ENCODE assay signal across 8 cellular contexts in genomic region chr10:110304780-110305421, GRCh38. TPM values are rescaled to one million over a fixed set of nuclear protein-coding genes. Genes with fewer than 3 reads are reported as not detected.
DNase-seq lines count a peak whose midpoint lies in the region; ATAC-seq, FAIRE-seq and TF ChIP-seq lines count a peak whose summit lies in the region.

Gene SMNDC1 (minus strand): TSS chr10:110304920. CDS start chr10:110303587, 1,333 bp downstream.

- H3K27me3 ChIP-seq in NT2/D1 (ENCODE audit: insufficient read depth, insufficient read length): no peaks in the 10 kb centered on the region
- H3K27me3 ChIP-seq in H1 (replicated peaks in 1 of 4; ENCODE audit: control insufficient read depth in 3 of 4, extremely low read depth in 1 of 4, insufficient read depth in 3 of 4, low read length in 3 of 4): no peaks in the 10 kb centered on the region

- DNase-seq in COR-L47 (lab: John Stamatoyannopoulos, UW) (peak; percentile 88), HUDEP-2 (lab: John Stamatoyannopoulos, UW; ENCODE audit: unreplicated experiment in 76 of 76) (peak; percentile 23 to 98 (median 92)), NT2/D1 (ENCODE audit: low read depth, low spot score) (peak; percentile 95), H1 (ENCODE audit: low read depth in 1 of 2, low spot score in 2 of 2) (peak; percentile 97 to 99), memory B cell (ENCODE audit: low spot score in 2 of 2) (peak; percentile 98)
- DNase-seq in activated CD8-positive, alpha-beta memory T cell treated with anti-CD3 and anti-CD28 coated beads, Interleukin-2, amount 10 ng/mL, durations not matched to agents 7 days and 5 days: peak; percentile 98
- DNase-seq in stimulated activated CD8-positive, alpha-beta memory T cell treated with anti-CD3 and anti-CD28 coated beads, Interleukin-12 subunit alpha, Interleukin-12 subunit beta, amount 100 ng/mL, for 24 hours (ENCODE audit: extremely low read depth): peak; percentile 82

- no peak for TF ChIP-seq CTCF in H1 (IDR thresholded peaks at IDR 0.05; ENCODE audit: control extremely low read depth in 1 of 3, insufficient read depth in 1 of 3, low read depth in 1 of 3, low read length in 3 of 3)

- H3K36me3 ChIP-seq in NT2/D1 (ENCODE audit: insufficient read depth, insufficient read length, low read length) (peaks cover 37% of the 10 kb centered on the region), H1 (ENCODE audit: control insufficient read depth in 2 of 4, insufficient read depth in 4 of 4, low read length in 3 of 4) (peaks cover 3 to 31% (median 23%) of the 10 kb centered on the region in 4 experiments)

- H2AFZ ChIP-seq in H1 (ENCODE audit: low read length): no peak within 1 kb of the TSS

- no peak within 1 kb of the TSS for H2AK5ac ChIP-seq in H1 (ENCODE audit: low read depth, low read length)

- TF ChIP-seq EP300 in H1 (IDR thresholded peaks at IDR 0.05; ENCODE audit: borderline replicate concordance in 1 of 2, low read depth in 2 of 2, low read length in 2 of 2): 0 out of 3 replicates have a peak, but pooled peaks of 1 of the 2 experiments have one; percentile 6

- peak; percentile 95 for FAIRE-seq in H1 (lab: Jason Lieb, UNC)

- H3K27ac Mint-ChIP-seq in activated CD8-positive, alpha-beta memory T cell treated with anti-CD3 and anti-CD28 coated beads, Interleukin-2, amount 10 ng/mL, durations not matched to agents 7 days and 5 days: peak within 1 kb of the TSS; percentile 98
- H3K27ac Mint-ChIP-seq in memory B cell: peak within 1 kb of the TSS; percentile 94

- peak within 1 kb of the TSS; percentile 40 to 69 for H3K4me2 ChIP-seq in H1 (ENCODE audit: insufficient read depth in 1 of 2, low read depth in 2 of 2, low read length in 2 of 2)

- 2% methylated on average over 34 of the region's 42 CpGs; no CpG with 5 or more reads in 1 of the 2 experiments for WGBS in H1 (ENCODE audit: extremely low coverage in 1 of 2, insufficient coverage in 1 of 2, insufficient read length in 1 of 2, insufficient replicate concordance in 2 of 2, low coverage in 1 of 2, low lambda C conversion rate in 2 of 2, missing lambda C conversion rate in 1 of 2), 2 experiments

- H2BK5ac ChIP-seq in H1 (ENCODE audit: low read depth, low read length): 0 out of 2 replicates have a peak within 1 kb of the TSS, but pooled peaks have one; percentile 57

- H3K9me3 Mint-ChIP-seq in activated CD8-positive, alpha-beta memory T cell treated with anti-CD3 and anti-CD28 coated beads, Interleukin-2, amount 10 ng/mL, durations not matched to agents 7 days and 5 days (ENCODE audit: low read depth): no peaks in the 10 kb centered on the region
- no peaks in the 10 kb centered on the region for H3K9me3 Mint-ChIP-seq in memory B cell

- peak within 1 kb of the TSS; percentile 49 for H3K56ac ChIP-seq in H1 (replicated peaks; ENCODE audit: insufficient read length, low read depth, low read length)

- no peaks in the 10 kb centered on the region for H3K4me1 ChIP-seq in NT2/D1 (ENCODE audit: insufficient read depth, insufficient read length)
- 0 out of 7 replicates have a peak, but pooled peaks cover 0 to 3% (median 0%) of the 10 kb centered on the region in 4 experiments for H3K4me1 ChIP-seq in H1 (replicated peaks in 1 of 4; ENCODE audit: control insufficient read depth in 3 of 4, insufficient read depth in 4 of 4, low read length in 3 of 4)

- H3K4me3 Mint-ChIP-seq in activated CD8-positive, alpha-beta memory T cell treated with anti-CD3 and anti-CD28 coated beads, Interleukin-2, amount 10 ng/mL, durations not matched to agents 7 days and 5 days: peak within 1 kb of the TSS; percentile 97
- peak within 1 kb of the TSS; percentile 90 for H3K4me3 Mint-ChIP-seq in memory B cell

- no peak within 1 kb of the TSS for H3K4ac ChIP-seq in H1 (replicated peaks; ENCODE audit: insufficient read length, low read depth, low read length)

- H3K18ac ChIP-seq in H1 (ENCODE audit: extremely low read depth, low read length): peak within 1 kb of the TSS; percentile 66; the same call in 1 of the 2 replicates

- H3K9me3 ChIP-seq in NT2/D1 (ENCODE audit: insufficient read depth, low read length) (no peaks in the 10 kb centered on the region), H1 (ENCODE audit: insufficient read depth in 2 of 2, low read depth in 1 of 2, low read length in 1 of 2) (no peaks in the 10 kb centered on the region)

- TF ChIP-seq POLR2A in H1 (IDR thresholded peaks at IDR 0.05; ENCODE audit: control extremely low read depth in 1 of 2, low read depth in 2 of 2, low read length in 2 of 2): peak; percentile 79 to 89

- CTCF ChIA-PET in activated CD8-positive, alpha-beta memory T cell treated with anti-CD3 and anti-CD28 coated beads, Interleukin-2, amount 10 ng/mL, durations not matched to agents 7 days and 5 days (lab: Charles Lee): interaction anchor here (0.6 to 5.5 kb wide), 28 partner anchors 9 to 421 kb away, joined by 3 to 52 read pairs (median 5); partner anchors contain the start of genes DUSP5 and SMC3
- CTCF ChIA-PET in H1 (lab: Charles Lee; ENCODE audit: partially characterized antibody): interaction anchor here (0.8 to 4.7 kb wide), 9 partner anchors 13 to 371 kb away, joined by 3 to 41 read pairs (median 4); no protein-coding TSS in a partner anchor

- H3K4me1 Mint-ChIP-seq in activated CD8-positive, alpha-beta memory T cell treated with anti-CD3 and anti-CD28 coated beads, Interleukin-2, amount 10 ng/mL, durations not matched to agents 7 days and 5 days: peaks cover 63% of the 10 kb centered on the region
- peaks cover 19% of the 10 kb centered on the region for H3K4me1 Mint-ChIP-seq in memory B cell

- H4K91ac ChIP-seq in H1 (replicated peaks; ENCODE audit: insufficient read length, low read length): no peak within 1 kb of the TSS

- H2BK120ac ChIP-seq in H1 (replicated peaks; ENCODE audit: low read depth, low read length): no peak within 1 kb of the TSS

- no peak within 1 kb of the TSS for H2BK12ac ChIP-seq in H1 (ENCODE audit: low read depth, low read length)

- peak within 1 kb of the TSS; percentile 92 for H3K9ac ChIP-seq in NT2/D1 (ENCODE audit: insufficient read length, low read depth)
- H3K9ac ChIP-seq in H1 (replicated peaks in 1 of 4; ENCODE audit: extremely low read depth in 1 of 4, low read depth in 3 of 4, low read length in 3 of 4): peak within 1 kb of the TSS; percentile 88 to 100 (median 92)

- peak within 1 kb of the TSS; percentile 79 for H3K4me3 ChIP-seq in NT2/D1 (ENCODE audit: insufficient read length, low read depth)
- peak within 1 kb of the TSS; percentile 66 to 90 (median 78) for H3K4me3 ChIP-seq in H1 (ENCODE audit: extremely low read depth in 1 of 4, insufficient read depth in 2 of 4, low read depth in 3 of 4, low read length in 4 of 4)

- peaks cover 5 to 7% of the 10 kb centered on the region in 2 experiments for H4K20me1 ChIP-seq in H1 (replicated peaks in 1 of 2; ENCODE audit: control insufficient read depth in 1 of 2, insufficient read depth in 2 of 2, low read length in 2 of 2)

- peaks cover 6 to 46% of the 10 kb centered on the region in 2 experiments for H3K79me2 ChIP-seq in H1 (ENCODE audit: control insufficient read depth in 1 of 2, insufficient read depth in 2 of 2, low read length in 2 of 2)

- POLR2A ChIA-PET in H1 (lab: Charles Lee; ENCODE audit: partially characterized antibody): interaction anchor here (0.7 to 2.8 kb wide), 12 partner anchors 9 to 568 kb away, joined by 3 to 12 read pairs (median 5); partner anchors contain the start of gene DUSP5

- TF ChIP-seq RAD21 in H1 (IDR thresholded peaks at IDR 0.05 in 1 of 2, conservative IDR thresholded peaks at IDR 0.05 in 1 of 2; ENCODE audit: low read depth in 2 of 2, low read length in 2 of 2): no peak

- H3K79me1 ChIP-seq in H1 (ENCODE audit: low read depth, low read length): 0 out of 2 replicates have a peak, but pooled peaks cover 2% of the 10 kb centered on the region

- no peaks in the 10 kb centered on the region for H3K27me3 Mint-ChIP-seq in activated CD8-positive, alpha-beta memory T cell treated with anti-CD3 and anti-CD28 coated beads, Interleukin-2, amount 10 ng/mL, durations not matched to agents 7 days and 5 days
- no peaks in the 10 kb centered on the region for H3K27me3 Mint-ChIP-seq in memory B cell

- H4K8ac ChIP-seq in H1 (ENCODE audit: extremely low read depth, insufficient read depth, low read length): peak within 1 kb of the TSS; percentile 95; the same call in 1 of the 2 replicates

- H3K27ac ChIP-seq in H1 (ENCODE audit: low read depth, low read length): peak within 1 kb of the TSS; percentile 81

- H3K36me3 Mint-ChIP-seq in activated CD8-positive, alpha-beta memory T cell treated with anti-CD3 and anti-CD28 coated beads, Interleukin-2, amount 10 ng/mL, durations not matched to agents 7 days and 5 days: peaks cover 34% of the 10 kb centered on the region
- peaks cover 9% of the 10 kb centered on the region for H3K36me3 Mint-ChIP-seq in memory B cell

- H2BK15ac ChIP-seq in H1 (ENCODE audit: low read length): no peak within 1 kb of the TSS

- peak; percentile 92 for ATAC-seq in GM21381 (IDR thresholded peaks at IDR 0.05; ENCODE audit: unreplicated experiment)
- peak; percentile 92 for ATAC-seq in activated CD8-positive, alpha-beta memory T cell treated with anti-CD3 and anti-CD28 coated beads, Interleukin-2, amount 10 ng/mL, durations not matched to agents 7 days and 5 days
- peak; percentile 88 for ATAC-seq in memory B cell (ENCODE audit: low read depth)

- peak within 1 kb of the TSS; percentile 96 for H4K5ac ChIP-seq in H1 (ENCODE audit: insufficient read length, low read depth, low read length)

- H3K14ac ChIP-seq in H1 (ENCODE audit: insufficient read length): no peak within 1 kb of the TSS

- no peak within 1 kb of the TSS for H2BK20ac ChIP-seq in H1 (ENCODE audit: low read length)

- H3K23me2 ChIP-seq in H1 (ENCODE audit: low read depth, low read length): 0 out of 2 replicates have a peak, but pooled peaks cover 2% of the 10 kb centered on the region

- no peak within 1 kb of the TSS for H3K23ac ChIP-seq in H1 (ENCODE audit: insufficient read length)

TF ChIP-seq in H1, 55 proteins besides CTCF, POLR2A, EP300 and RAD21 (continues in another document):
- no peak for TF ChIP-seq NANOG (IDR thresholded peaks at IDR 0.05; ENCODE audit: insufficient read depth, low read depth, low read length, poor library complexity, severe bottlenecking)
- no peak for TF ChIP-seq SIN3A (conservative IDR thresholded peaks at IDR 0.05 in 1 of 2, IDR thresholded peaks at IDR 0.05 in 1 of 2; ENCODE audit: low read depth in 1 of 2, low read length in 2 of 2)
- no peak for TF ChIP-seq GABPA (IDR thresholded peaks at IDR 0.05; ENCODE audit: borderline replicate concordance, insufficient read depth, low read length)

RNA-seq across cellular contexts. Expression of gene SMNDC1, which starts in this region (rescaled TPM):
- 10 to 100 TPM; 40.9 to 43.5 TPM for total RNA-seq in activated CD8-positive, alpha-beta memory T cell treated with anti-CD3 and anti-CD28 coated beads, Interleukin-2, amount 10 ng/mL, durations not matched to agents 7 days and 5 days
- 48.6 and 53.5 TPM in 2 replicates for total RNA-seq in H1 (2021; fragmentation: NEBNext Ultra II Directional; extraction: Animal tissue kit (Norgen Biotek cat#: 25700))
- 4.3 and 8.1 TPM in 2 replicates for polyA plus RNA-seq in H1 (2011; rRNA removed)
- 12.4 TPM for polyA plus RNA-seq in H1 (2011; cell fraction: cytosol; rRNA removed)
- polyA plus RNA-seq in H1 (2011; cell fraction: nucleus; rRNA removed): 4.8 TPM
- 27.9 to 44.3 TPM (median 32.5 TPM) in 4 replicates for polyA plus RNA-seq in H1 (2012, experiment 1 of 2)
- 7.6 TPM for polyA plus RNA-seq in H1 (2012, experiment 2 of 2)
- polyA plus RNA-seq in H1 (2013, experiment 1 of 2): 37.6 TPM
- polyA plus RNA-seq in H1 (2013, experiment 2 of 2): 34.3 TPM
- polyA minus RNA-seq in H1 (2011; rRNA and poly(A)+ RNA removed): 5.2 and 8.7 TPM in 2 replicates
- polyA minus RNA-seq in H1 (2011; cell fraction: cytosol; rRNA and poly(A)+ RNA removed): 11.7 TPM
- polyA minus RNA-seq in H1 (2011; cell fraction: nucleus; rRNA and poly(A)+ RNA removed): 24.3 TPM

Comparison
In these comparisons a context has a peak if more than half of its experiments do, and no peak if none do; other contexts are left out.
1. Peak in every context shown above with its lines: DNase-seq, ATAC-seq, H3K4me3 ChIP-seq and H3K27ac ChIP-seq.